10 cellular contexts compared by ENCODE assay signal in the genomic region with DNA sequence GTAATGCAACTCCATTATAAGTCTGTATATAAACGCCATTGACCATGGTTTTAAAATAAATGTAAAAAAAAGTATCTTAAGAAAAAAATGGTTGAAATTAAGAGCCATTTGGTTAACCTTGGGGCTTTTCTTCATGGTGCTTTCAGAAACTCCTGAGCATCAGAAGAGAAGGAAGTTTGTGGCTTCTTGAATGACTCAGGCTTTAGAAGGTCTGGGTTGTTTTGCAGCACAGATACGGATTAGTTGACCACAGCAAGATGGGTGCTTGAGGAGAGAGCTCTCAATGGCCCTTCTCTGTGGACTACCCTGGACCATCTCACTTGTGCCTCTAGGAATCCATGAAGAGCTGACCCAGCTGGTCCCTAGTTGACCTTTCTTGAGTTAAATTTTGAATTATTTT.
DNase-seq lines count a peak whose midpoint lies in the region; ATAC-seq and TF ChIP-seq lines count a peak whose summit lies in the region.
"Had no signal": no experiment of that assay in that cellular context is flagged by ENCODE, and none has a peak within 500 bp of the region (broad histone marks: within the 10 kb centered on the region; RNA-seq: fewer than 3 reads in every experiment).

No MANE protein-coding gene starts in this region.

- no peak overlapping the region for H3K4me3 ChIP-seq in GM12865 (ENCODE audit: low read depth, low read length)
- no peak overlapping the region for H3K4me3 ChIP-seq in brain microvascular endothelial cell (ENCODE audit: low read depth, low read length)

- peak; percentile 87 for ATAC-seq in GM19438 (IDR thresholded peaks at IDR 0.05; ENCODE audit: low read depth, unreplicated experiment)
- ATAC-seq in HG03064 (IDR thresholded peaks at IDR 0.05; ENCODE audit: low read depth, unreplicated experiment): peak; percentile 91

- intact Hi-C loops in posterior cingulate gyrus (cut with DNase I): no loop called here

- H3K27me3 ChIP-seq in brain microvascular endothelial cell (replicated peaks): no peaks in the 10 kb centered on the region

- DNase-seq in GM12865 (ENCODE audit: low read depth) (peak; percentile 71), RPMI7951 (ENCODE audit: low read depth) (peak; percentile 12), brain microvascular endothelial cell (no peak), posterior cingulate gyrus (no peak), NAMALWA (ENCODE audit: low spot score) (no peak), SW480 (ENCODE audit: low spot score) (no peak)
- DNase-seq: amygdala, DMS79 treated with DMSO at 0.1 percent for 48 hours had no signal

- TF ChIP-seq CTCF in GM12865 (IDR thresholded peaks at IDR 0.05; ENCODE audit: insufficient read depth, low read depth, low read length, missing control alignments): no peak
- no peak for TF ChIP-seq CTCF in brain microvascular endothelial cell (IDR thresholded peaks at IDR 0.05; ENCODE audit: low read depth, low read length, missing control alignments)

- in situ Hi-C loops in brain microvascular endothelial cell (cut with HindIII; ENCODE audit: low pct_ligation_motif_present, low sequenced_read_pairs): no loop called here

- no peak overlapping the region for H3K27ac ChIP-seq in brain microvascular endothelial cell

- no peaks in the 10 kb centered on the region for H3K36me3 ChIP-seq in brain microvascular endothelial cell (replicated peaks)

Comparison
In these comparisons a context has a peak if more than half of its experiments do, and no peak if none do; other contexts are left out.
1. DNase-seq: peak in GM12865 (single experiment) and RPMI7951 (single experiment); none in brain microvascular endothelial cell (single experiment), posterior cingulate gyrus (0 of 10), NAMALWA (single experiment) and SW480 (single experiment).